ENCODE assay signal across 1 cellular context in genomic region chr4:15042529-15043167, GRCh38.
A peak's percentile ranks its signal among the peaks of the same experiment; 100 is the strongest.
TF ChIP-seq lines count a peak whose summit lies in the region.

No MANE protein-coding gene starts in this region.

TF ChIP-seq in SK-N-SH treated with all-trans-retinoic acid at 6 μM for 48 hours, 23 proteins besides CTCF, POLR2A, EP300 and RAD21 (continued from another document):
- TF ChIP-seq ESRRG (CRISPR knock-in tag; IDR thresholded peaks at IDR 0.05) (no peak), PPARA (CRISPR knock-in tag; IDR thresholded peaks at IDR 0.05; ENCODE audit: borderline replicate concordance) (no peak), CREB5 (CRISPR knock-in tag; IDR thresholded peaks at IDR 0.05; ENCODE audit: low read depth) (peak; percentile 76; the same call in 1 of the 2 replicates)
TF ChIP-seq in SK-N-SH treated with all-trans-retinoic acid at 6 μM for 48 hours: peak in this region for 3.
